ENCODE assay signal across 18 cellular contexts in genomic region chr12:49800421-49801140, GRCh38.
"Had no signal": no experiment of that assay in that cellular context is flagged by ENCODE, and none has a peak within 500 bp of the region (broad histone marks: within the 10 kb centered on the region; RNA-seq: fewer than 3 reads in every experiment).

No MANE protein-coding gene starts in this region.

- H3K4me1 ChIP-seq: neural progenitor cell, parathyroid adenoma had no signal

- H3K36me3 Mint-ChIP-seq: activated naive CD4-positive, alpha-beta T cell treated with anti-CD3 and anti-CD28 coated beads, Interleukin-2, amount 10 ng/mL, durations not matched to agents 7 days and 5 days had no signal

- H3K27ac ChIP-seq: left lung, neural progenitor cell, parathyroid adenoma, suprapubic skin had no signal

- H3K4me3 Mint-ChIP-seq: activated CD8-positive, alpha-beta T cell treated with anti-CD3 and anti-CD28 coated beads, Interleukin-2, amount 10 ng/mL, durations not matched to agents 7 days and 5 days; activated naive CD4-positive, alpha-beta T cell treated with anti-CD3 and anti-CD28 coated beads, Interleukin-2, amount 10 ng/mL, durations not matched to agents 7 days and 5 days; activated T-helper 1 cell treated with anti-CD3 and anti-CD28 coated beads, Interleukin-12 subunit alpha, Interleukin-12 subunit beta, Interleukin-2, Interleukin-4 antibody, amounts not matched to agents 30 ng/mL and 10 ng/mL and 1 ng/mL, durations not matched to agents 14 hours and 24 hours and 36 hours; neural progenitor cell; T-helper 17 cell; WTC11 had no signal

- H3K9me3 Mint-ChIP-seq: activated naive CD4-positive, alpha-beta T cell treated with anti-CD3 and anti-CD28 coated beads, Interleukin-2, amount 10 ng/mL, durations not matched to agents 7 days and 5 days; activated T-helper 1 cell treated with anti-CD3 and anti-CD28 coated beads, Interleukin-12 subunit alpha, Interleukin-12 subunit beta, Interleukin-2, Interleukin-4 antibody, amounts not matched to agents 30 ng/mL and 10 ng/mL and 1 ng/mL, durations not matched to agents 14 hours and 24 hours and 36 hours; endodermal cell; neural progenitor cell; WTC11 had no signal

- H3K27ac Mint-ChIP-seq: activated CD8-positive, alpha-beta T cell treated with anti-CD3 and anti-CD28 coated beads, Interleukin-2, amount 10 ng/mL, durations not matched to agents 7 days and 5 days; activated naive CD4-positive, alpha-beta T cell treated with anti-CD3 and anti-CD28 coated beads, Interleukin-2, amount 10 ng/mL, durations not matched to agents 7 days and 5 days; activated T-helper 1 cell treated with anti-CD3 and anti-CD28 coated beads, Interleukin-12 subunit alpha, Interleukin-12 subunit beta, Interleukin-2, Interleukin-4 antibody, amounts not matched to agents 30 ng/mL and 10 ng/mL and 1 ng/mL, durations not matched to agents 14 hours and 24 hours and 36 hours; endodermal cell; neural progenitor cell; T-helper 17 cell; WTC11 had no signal

- H3K27me3 Mint-ChIP-seq: activated naive CD4-positive, alpha-beta T cell treated with anti-CD3 and anti-CD28 coated beads, Interleukin-2, amount 10 ng/mL, durations not matched to agents 7 days and 5 days; T-helper 17 cell had no signal

- H3K4me2 ChIP-seq: neural progenitor cell had no signal

- H3K27me3 ChIP-seq: adrenal gland, left lung, neural progenitor cell, suprapubic skin had no signal

- FAIRE-seq: islet of Langerhans had no signal

- H2AFZ ChIP-seq: neural progenitor cell, parathyroid adenoma had no signal

- H3K4me3 ChIP-seq: adrenal gland, left lung, neural progenitor cell, suprapubic skin had no signal

- DNase-seq: activated CD4-positive, alpha-beta T cell treated with anti-CD3 and anti-CD28 coated beads for 48 hours; activated CD8-positive, alpha-beta memory T cell treated with anti-CD3 and anti-CD28 coated beads, Interleukin-2, amount 50 U/mL, for 48 hours; activated CD8-positive, alpha-beta T cell treated with anti-CD3 and anti-CD28 coated beads, Interleukin-2, amount 10 ng/mL, durations not matched to agents 7 days and 5 days; activated naive CD4-positive, alpha-beta T cell treated with anti-CD3 and anti-CD28 coated beads, Interleukin-2, amount 10 ng/mL, durations not matched to agents 7 days and 5 days; cerebellar nuclear complex; endodermal cell; retina; stimulated activated CD4-positive, alpha-beta T cell treated with anti-CD3 and anti-CD28 coated beads, Interleukin-12 subunit alpha, Interleukin-12 subunit beta, amount 100 ng/mL, for 4 hours; stimulated activated naive CD4-positive, alpha-beta T cell; T-helper 17 cell had no signal

- H3K4me1 Mint-ChIP-seq: activated naive CD4-positive, alpha-beta T cell treated with anti-CD3 and anti-CD28 coated beads, Interleukin-2, amount 10 ng/mL, durations not matched to agents 7 days and 5 days; neural progenitor cell; WTC11 had no signal

- H3K9me3 ChIP-seq: adrenal gland, left lung, suprapubic skin had no signal

- H3K36me3 ChIP-seq: neural progenitor cell had no signal

- ATAC-seq: activated CD8-positive, alpha-beta T cell treated with anti-CD3 and anti-CD28 coated beads, Interleukin-2, amount 10 ng/mL, durations not matched to agents 7 days and 5 days; left lung; T-helper 17 cell; WTC11 had no signal

- H3K9ac ChIP-seq: neural progenitor cell, parathyroid adenoma had no signal
